17 cellular contexts compared by ENCODE assay signal in genomic region chr18:46256078-46256477, GRCh38.
DNase-seq lines count a peak whose midpoint lies in the region; ATAC-seq and TF ChIP-seq lines count a peak whose summit lies in the region.
"Had no signal": no experiment of that assay in that cellular context is flagged by ENCODE, and none has a peak within 500 bp of the region (broad histone marks: within the 10 kb centered on the region; RNA-seq: fewer than 3 reads in every experiment).

No MANE protein-coding gene starts in this region.

- H3K27me3 Mint-ChIP-seq in activated naive CD4-positive, alpha-beta T cell treated with anti-CD3 and anti-CD28 coated beads, Interleukin-2, amount 50 U/mL, for 24 hours, result no peaks in the 10 kb centered on the region
- H3K27me3 Mint-ChIP-seq in activated naive CD8-positive, alpha-beta T cell treated with anti-CD3 and anti-CD28 coated beads, Interleukin-2, amount 50 U/mL, for 24 hours, result no peaks in the 10 kb centered on the region
- H3K27me3 Mint-ChIP-seq in natural killer cell (ENCODE audit: low read depth in 2 of 2), result no peaks in the 10 kb centered on the region

- no peak overlapping the region for H3K4me3 Mint-ChIP-seq in activated naive CD4-positive, alpha-beta T cell treated with anti-CD3 and anti-CD28 coated beads, Interleukin-2, amount 50 U/mL, for 24 hours
- H3K4me3 Mint-ChIP-seq in activated naive CD8-positive, alpha-beta T cell treated with anti-CD3 and anti-CD28 coated beads, Interleukin-2, amount 50 U/mL, for 24 hours, result no peak overlapping the region
- no peak overlapping the region for H3K4me3 Mint-ChIP-seq in natural killer cell
- H3K4me3 Mint-ChIP-seq: H9 had no signal

- H3K36me3 Mint-ChIP-seq in activated naive CD4-positive, alpha-beta T cell treated with anti-CD3 and anti-CD28 coated beads, Interleukin-2, amount 50 U/mL, for 24 hours, result peaks cover 34% of the 10 kb centered on the region
- H3K36me3 Mint-ChIP-seq in activated naive CD8-positive, alpha-beta T cell treated with anti-CD3 and anti-CD28 coated beads, Interleukin-2, amount 50 U/mL, for 24 hours (ENCODE audit: low read depth), result peaks cover 45% of the 10 kb centered on the region
- H3K36me3 Mint-ChIP-seq in natural killer cell, result peaks cover 5% of the 10 kb centered on the region

- H3K4me1 Mint-ChIP-seq in activated naive CD4-positive, alpha-beta T cell treated with anti-CD3 and anti-CD28 coated beads, Interleukin-2, amount 50 U/mL, for 24 hours, result peaks cover 68% of the 10 kb centered on the region
- peaks cover 43% of the 10 kb centered on the region for H3K4me1 Mint-ChIP-seq in activated naive CD8-positive, alpha-beta T cell treated with anti-CD3 and anti-CD28 coated beads, Interleukin-2, amount 50 U/mL, for 24 hours
- H3K4me1 Mint-ChIP-seq in natural killer cell, result peaks cover 25 to 28% of the 10 kb centered on the region in 2 donors

- intact Hi-C loops in natural killer cell (cut with micrococcal nuclease), result no loop called here

- peak overlapping the region; percentile 7 for H3K27ac Mint-ChIP-seq in activated naive CD4-positive, alpha-beta T cell treated with anti-CD3 and anti-CD28 coated beads, Interleukin-2, amount 50 U/mL, for 24 hours
- peak overlapping the region; percentile 14 for H3K27ac Mint-ChIP-seq in activated naive CD8-positive, alpha-beta T cell treated with anti-CD3 and anti-CD28 coated beads, Interleukin-2, amount 50 U/mL, for 24 hours
- peak overlapping the region in 1 of 2 donors; percentile 29 for H3K27ac Mint-ChIP-seq in natural killer cell

- DNase-seq in activated naive CD4-positive, alpha-beta T cell treated with Interleukin-2 at 50 U/mL for 16 hours, result no peak
- no peak for DNase-seq in activated naive CD8-positive, alpha-beta T cell treated with anti-CD3 and anti-CD28 coated beads, Interleukin-2, amount 50 U/mL, for 24 hours
- peak; percentile 66 for DNase-seq in kidney tubule cell (ENCODE audit: low spot score)
- no peak for DNase-seq in COR-L47 (lab: John Stamatoyannopoulos, UW)
- DNase-seq in natural killer cell, result no peak
- DNase-seq: C1 segment of cervical spinal cord, DMS153, H9, MG63, NCI-H1092 treated with DMSO at 0.1 percent for 48 hours, NCI-H2227 treated with DMSO at 0.1 percent for 48 hours, NCI-H524, Right ventricle myocardium superior had no signal

- TF ChIP-seq CTCF in natural killer cell (IDR thresholded peaks at IDR 0.05), result no peak

- H3K9me3 Mint-ChIP-seq in activated naive CD4-positive, alpha-beta T cell treated with anti-CD3 and anti-CD28 coated beads, Interleukin-2, amount 50 U/mL, for 24 hours, result no peaks in the 10 kb centered on the region
- no peaks in the 10 kb centered on the region for H3K9me3 Mint-ChIP-seq in activated naive CD8-positive, alpha-beta T cell treated with anti-CD3 and anti-CD28 coated beads, Interleukin-2, amount 50 U/mL, for 24 hours
- H3K9me3 Mint-ChIP-seq in natural killer cell, result no peaks in the 10 kb centered on the region
- H3K9me3 Mint-ChIP-seq: H9 had no signal

- ATAC-seq in activated naive CD8-positive, alpha-beta T cell treated with anti-CD3 and anti-CD28 coated beads, Interleukin-2, amount 50 U/mL, for 24 hours, result no peak
- ATAC-seq in GM18519 (IDR thresholded peaks at IDR 0.05; ENCODE audit: low FRiP score, unreplicated experiment) (no peak), natural killer cell (no peak)
- ATAC-seq: A549, Panc1 had no signal
